8 cellular contexts compared by ENCODE assay signal in the genomic region with DNA sequence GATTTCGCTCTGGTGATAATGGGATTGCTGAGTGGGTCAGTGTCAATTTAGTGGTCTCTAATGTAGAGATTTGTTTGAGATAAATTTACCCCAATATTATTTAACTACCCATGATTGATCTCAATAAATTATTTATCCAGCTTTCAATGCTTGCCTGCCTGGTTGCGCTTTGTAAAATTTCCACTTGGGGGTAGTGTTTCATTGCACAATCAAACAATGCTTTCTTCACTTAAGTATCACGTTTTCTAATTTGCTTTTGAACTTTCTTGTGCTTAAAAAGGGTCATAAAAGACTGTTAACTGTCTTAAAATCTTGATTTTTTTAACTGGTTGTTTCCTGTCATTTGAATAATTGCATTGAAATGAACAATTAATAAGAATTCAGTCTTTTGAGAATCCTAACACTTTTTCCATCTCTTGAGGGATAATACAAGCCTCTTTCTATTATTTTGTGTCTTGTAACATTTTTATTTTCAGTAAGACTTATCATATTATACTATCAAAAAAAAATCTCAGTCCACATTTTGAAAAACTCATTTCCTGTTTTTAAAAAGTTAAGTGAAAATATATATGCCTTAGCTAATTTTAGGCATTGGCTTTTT. TPM values are rescaled to one million over a fixed set of nuclear protein-coding genes. Genes with fewer than 3 reads are reported as not detected.
DNase-seq lines count a peak whose midpoint lies in the region; FAIRE-seq and TF ChIP-seq lines count a peak whose summit lies in the region.

No MANE protein-coding gene starts in this region.

- H3K27me3 Mint-ChIP-seq in chondrocyte (ENCODE audit: low read depth): no peaks in the 10 kb centered on the region
- no peaks in the 10 kb centered on the region for H3K27me3 Mint-ChIP-seq in nephron progenitor cell (ENCODE audit: low read depth, poor library complexity)

- H3K9me3 Mint-ChIP-seq in chondrocyte (ENCODE audit: low read depth) (peaks cover 24% of the 10 kb centered on the region), nephron progenitor cell (peaks cover 42% of the 10 kb centered on the region)

- peaks cover 12% of the 10 kb centered on the region for H3K4me1 Mint-ChIP-seq in chondrocyte (ENCODE audit: low read depth)
- H3K4me1 Mint-ChIP-seq in nephron progenitor cell: no peaks in the 10 kb centered on the region

- peak; percentile 14 for DNase-seq in stimulated activated CD4-positive, alpha-beta T cell treated with anti-CD3 and anti-CD28 coated beads, Interleukin-15, amount 100 ng/mL, for 24 hours
- no peak for DNase-seq in stimulated activated CD4-positive, alpha-beta T cell treated with anti-CD3 and anti-CD28 coated beads, Interleukin-2, amount 100 ng/mL, for 48 hours
- DNase-seq in H54 (ENCODE audit: insufficient read length, low spot score) (no peak), NCI-H1105 treated with DMSO at 0.1 percent for 48 hours (lab: John Stamatoyannopoulos, UW) (peak; percentile 5), chondrocyte (ENCODE audit: low spot score) (no peak), nephron progenitor cell (peak; percentile 4), NCI-H187 treated with DMSO at 0.1 percent for 48 hours (lab: John Stamatoyannopoulos, UW) (no peak), DMS114 treated with DMSO at 0.1 percent for 48 hours (lab: John Stamatoyannopoulos, UW; ENCODE audit: unreplicated experiment) (no peak)

- H3K27ac Mint-ChIP-seq in chondrocyte (ENCODE audit: unreplicated experiment): no peak overlapping the region
- peak overlapping the region; percentile 16 for H3K27ac Mint-ChIP-seq in nephron progenitor cell

- H3K4me3 Mint-ChIP-seq in chondrocyte (ENCODE audit: unreplicated experiment): no peak overlapping the region
- H3K4me3 Mint-ChIP-seq in nephron progenitor cell: no peak overlapping the region

- H3K36me3 Mint-ChIP-seq in chondrocyte (ENCODE audit: low read depth) (peaks cover 23% of the 10 kb centered on the region), nephron progenitor cell (ENCODE audit: low read depth) (peaks cover 68% of the 10 kb centered on the region)

- peak; percentile 62 for FAIRE-seq in H54 (lab: Jason Lieb, UNC)

- TF ChIP-seq POLR2A in H54 (IDR thresholded peaks at IDR 0.05; ENCODE audit: low read depth, low read length): no peak

- TF ChIP-seq CTCF in chondrocyte (IDR thresholded peaks at IDR 0.05) (peak; percentile 84), nephron progenitor cell (IDR thresholded peaks at IDR 0.05) (peak; percentile 62)

RNA-seq across cellular contexts. Expression of a gene that starts 18.7 kb away (rescaled TPM):
- total RNA-seq in chondrocyte: 92.8 to 118 TPM (median 98.4 TPM) in 3 replicates

Comparison
In these comparisons a context has a peak if more than half of its experiments do, and no peak if none do; other contexts are left out.
1. DNase-seq: peak in stimulated activated CD4-positive, alpha-beta T cell treated with anti-CD3 and anti-CD28 coated beads, Interleukin-15, amount 100 ng/mL, for 24 hours (single experiment), NCI-H1105 treated with DMSO at 0.1 percent for 48 hours (single experiment) and nephron progenitor cell (single experiment); none in stimulated activated CD4-positive, alpha-beta T cell treated with anti-CD3 and anti-CD28 coated beads, Interleukin-2, amount 100 ng/mL, for 48 hours (0 of 2), H54 (single experiment), chondrocyte (single experiment), NCI-H187 treated with DMSO at 0.1 percent for 48 hours (single experiment) and DMS114 treated with DMSO at 0.1 percent for 48 hours (single experiment).